ENCODE assay signal across 14 cellular contexts in the genomic region with DNA sequence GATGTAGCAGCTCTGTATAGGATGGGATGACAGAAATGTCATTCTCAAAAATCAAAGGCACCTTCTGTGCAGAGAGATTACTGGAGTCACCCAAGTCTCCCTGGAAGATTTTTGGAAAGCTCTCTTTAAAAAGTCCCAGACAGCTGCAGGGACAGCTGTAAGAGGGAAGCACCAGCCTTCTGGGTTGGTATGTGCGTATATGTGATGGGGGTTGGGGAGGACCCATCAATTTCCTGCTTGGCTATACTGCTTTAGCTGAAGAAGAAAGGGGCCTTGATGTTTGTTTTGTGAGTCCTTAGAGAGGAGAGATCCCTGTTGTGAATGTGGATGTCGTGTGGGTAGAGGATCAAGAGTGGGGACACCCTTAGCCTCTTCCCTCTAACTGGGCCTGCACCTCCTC. TPM values are rescaled to one million over a fixed set of nuclear protein-coding genes. Genes with fewer than 3 reads are reported as not detected.
A peak's percentile ranks its signal among the peaks of the same experiment; 100 is the strongest.
DNase-seq lines count a peak whose midpoint lies in the region; ATAC-seq and TF ChIP-seq lines count a peak whose summit lies in the region.
"Had no signal": no experiment of that assay in that cellular context is flagged by ENCODE, and none has a peak within 500 bp of the region (broad histone marks: within the 10 kb centered on the region; RNA-seq: fewer than 3 reads in every experiment).

No MANE protein-coding gene starts in this region.

- peak overlapping the region; percentile 43 for H3K27ac ChIP-seq in muscle layer of duodenum (ENCODE audit: low read length)
- no peak overlapping the region for H3K27ac ChIP-seq in PC-9

- H3K4me3 Mint-ChIP-seq in activated CD8-positive, alpha-beta T cell treated with anti-CD3 and anti-CD28 coated beads, Interleukin-2, amount 10 ng/mL, durations not matched to agents 7 days and 5 days = peak overlapping the region; percentile 2
- H3K4me3 Mint-ChIP-seq in stimulated activated naive CD8-positive, alpha-beta T cell treated with anti-CD3 and anti-CD28 coated beads, Interleukin-15, amount 100 ng/mL, for 72 hours = peak overlapping the region; percentile 22 to 31

- no peaks in the 10 kb centered on the region for H4K20me1 ChIP-seq in PC-9 (ENCODE audit: insufficient read depth)

- ATAC-seq in activated CD8-positive, alpha-beta T cell treated with anti-CD3 and anti-CD28 coated beads, Interleukin-2, amount 10 ng/mL, durations not matched to agents 7 days and 5 days = no peak
- ATAC-seq in stimulated activated naive CD8-positive, alpha-beta T cell treated with anti-CD3 and anti-CD28 coated beads, Interleukin-15, amount 100 ng/mL, for 72 hours = no peak
- ATAC-seq in GM21825 (IDR thresholded peaks at IDR 0.05; ENCODE audit: unreplicated experiment) = no peak
- ATAC-seq: left lobe of liver had no signal

- H3K27me3 ChIP-seq in muscle layer of duodenum (ENCODE audit: low read depth, low read length) = no peaks in the 10 kb centered on the region
- H3K27me3 ChIP-seq in PC-9 (ENCODE audit: insufficient read depth, low read depth) = no peaks in the 10 kb centered on the region

- peaks cover 51% of the 10 kb centered on the region for H3K4me1 Mint-ChIP-seq in activated CD8-positive, alpha-beta T cell treated with anti-CD3 and anti-CD28 coated beads, Interleukin-2, amount 10 ng/mL, durations not matched to agents 7 days and 5 days (ENCODE audit: low read depth)
- H3K4me1 Mint-ChIP-seq in stimulated activated naive CD8-positive, alpha-beta T cell treated with anti-CD3 and anti-CD28 coated beads, Interleukin-15, amount 100 ng/mL, for 72 hours = peaks cover 39% of the 10 kb centered on the region

- H3K9me2 ChIP-seq in PC-9 (ENCODE audit: insufficient read depth) = no peaks in the 10 kb centered on the region; the same call in 1 of the 2 replicates

- no peak overlapping the region for H2AFZ ChIP-seq in PC-9

- no peak for TF ChIP-seq CTCF in PC-9 (conservative IDR thresholded peaks at IDR 0.05)

- H3K9me3 ChIP-seq in muscle layer of duodenum (ENCODE audit: control insufficient read depth in 1 of 2, low read length in 2 of 2) (no peaks in the 10 kb centered on the region), PC-9 (ENCODE audit: insufficient read depth, low read depth) (no peaks in the 10 kb centered on the region)

- H3K36me3 Mint-ChIP-seq in activated CD8-positive, alpha-beta T cell treated with anti-CD3 and anti-CD28 coated beads, Interleukin-2, amount 10 ng/mL, durations not matched to agents 7 days and 5 days (ENCODE audit: low read depth) = no peaks in the 10 kb centered on the region

- H3K9me3 Mint-ChIP-seq in activated CD8-positive, alpha-beta T cell treated with anti-CD3 and anti-CD28 coated beads, Interleukin-2, amount 10 ng/mL, durations not matched to agents 7 days and 5 days (ENCODE audit: insufficient read depth) = no peaks in the 10 kb centered on the region
- no peaks in the 10 kb centered on the region for H3K9me3 Mint-ChIP-seq in stimulated activated naive CD8-positive, alpha-beta T cell treated with anti-CD3 and anti-CD28 coated beads, Interleukin-15, amount 100 ng/mL, for 72 hours

- H3K36me3 ChIP-seq in muscle layer of duodenum (ENCODE audit: control insufficient read depth in 1 of 2, insufficient read depth in 2 of 2, low read length in 2 of 2) (no peaks in the 10 kb centered on the region), PC-9 (ENCODE audit: low read depth) (no peaks in the 10 kb centered on the region)

- peak overlapping the region; percentile 82 for H3K27ac Mint-ChIP-seq in activated CD8-positive, alpha-beta T cell treated with anti-CD3 and anti-CD28 coated beads, Interleukin-2, amount 10 ng/mL, durations not matched to agents 7 days and 5 days
- peak overlapping the region; percentile 45 to 90 for H3K27ac Mint-ChIP-seq in stimulated activated naive CD8-positive, alpha-beta T cell treated with anti-CD3 and anti-CD28 coated beads, Interleukin-15, amount 100 ng/mL, for 72 hours

- DNase-seq in stimulated activated naive CD4-positive, alpha-beta T cell (lab: John Stamatoyannopoulos, UW) = peak in 5 of 6 experiments; percentile 5 to 49 (median 37)
- DNase-seq in stimulated activated naive CD4-positive, alpha-beta T cell treated with Interleukin-2 at 50 U/mL for 16 hours (lab: John Stamatoyannopoulos, UW) = no peak
- DNase-seq in activated CD8-positive, alpha-beta T cell treated with anti-CD3 and anti-CD28 coated beads, Interleukin-2, amount 10 ng/mL, durations not matched to agents 7 days and 5 days = no peak
- DNase-seq in stimulated activated naive CD8-positive, alpha-beta T cell treated with anti-CD3 and anti-CD28 coated beads, Interleukin-15, amount 100 ng/mL, for 72 hours = no peak
- DNase-seq in PC-9 = no peak
- no peak for DNase-seq in LoVo (ENCODE audit: low spot score)
- DNase-seq: activated effector memory CD4-positive, alpha-beta T cell treated with Interleukin-2 at 50 U/mL for 16 hours; effector CD4-positive, alpha-beta T cell; NCI-H2081; NCI-H774; stimulated activated CD4-positive, alpha-beta T cell treated with anti-CD3 and anti-CD28 coated beads, Interleukin-4, amount 100 ng/mL, for 24 hours had no signal

- peaks cover 18% of the 10 kb centered on the region for H3F3A ChIP-seq in PC-9 (ENCODE audit: insufficient read depth, low read depth)

- H3K4me2 ChIP-seq in PC-9 = no peak overlapping the region

- H3K4me3 ChIP-seq in muscle layer of duodenum (ENCODE audit: low read depth in 1 of 2, low read length in 2 of 2) (no peak overlapping the region), PC-9 (no peak overlapping the region)

- H3K4me1 ChIP-seq in muscle layer of duodenum (ENCODE audit: control insufficient read depth in 1 of 2, insufficient read depth in 2 of 2, low read length in 2 of 2) (peaks cover 0 to 6% of the 10 kb centered on the region in 2 donors), PC-9 (replicated peaks; ENCODE audit: insufficient read depth) (peaks cover 16% of the 10 kb centered on the region)

- CTCF ChIA-PET in activated CD8-positive, alpha-beta T cell treated with anti-CD3 and anti-CD28 coated beads, Interleukin-2, amount 10 ng/mL, durations not matched to agents 7 days and 5 days (lab: Charles Lee) = interaction anchor here (0.8 to 13.3 kb wide), 6 partner anchors 13 to 122 kb away, joined by 3 to 101 read pairs (median 3); partner anchors contain the start of gene ZNF592
- CTCF ChIA-PET in PC-9 (lab: Charles Lee) = no interaction called here

- POLR2A ChIA-PET in activated CD8-positive, alpha-beta T cell treated with anti-CD3 and anti-CD28 coated beads, Interleukin-2, amount 10 ng/mL, durations not matched to agents 7 days and 5 days (lab: Charles Lee) = interaction anchor here (0.7 to 4.1 kb wide), 4 partner anchors 8 to 28 kb away, joined by 3 to 36 read pairs (median 6); no protein-coding TSS in a partner anchor
- POLR2A ChIA-PET in PC-9 (lab: Charles Lee; ENCODE audit: unreplicated experiment) = interaction anchor here (0.6 kb wide), 1 partner anchor 11 kb away, joined by 25 read pairs; no protein-coding TSS in a partner anchor

- no TSS peak for BruUV-seq in PC-9 (replicated peaks; lab: Mats Ljungman, UMichigan)

- peaks cover 10% of the 10 kb centered on the region; the same call in 1 of the 2 replicates for H3K79me2 ChIP-seq in PC-9 (ENCODE audit: low read depth)

- intact Hi-C loops in PC-9 (cut with micrococcal nuclease; ENCODE audit: unreplicated experiment) = no loop called here

- no peaks in the 10 kb centered on the region for H3K27me3 Mint-ChIP-seq in activated CD8-positive, alpha-beta T cell treated with anti-CD3 and anti-CD28 coated beads, Interleukin-2, amount 10 ng/mL, durations not matched to agents 7 days and 5 days (ENCODE audit: low read depth)
- H3K27me3 Mint-ChIP-seq in stimulated activated naive CD8-positive, alpha-beta T cell treated with anti-CD3 and anti-CD28 coated beads, Interleukin-15, amount 100 ng/mL, for 72 hours = no peaks in the 10 kb centered on the region

RNA-seq across cellular contexts. Expression of gene SEC11A, which starts 5.4 kb away (rescaled TPM):
- total RNA-seq in activated CD8-positive, alpha-beta T cell treated with anti-CD3 and anti-CD28 coated beads, Interleukin-2, amount 10 ng/mL, durations not matched to agents 7 days and 5 days = 100 to 1,000 TPM; 117 to 119 TPM
- total RNA-seq in PC-9 (2021) = 146 and 174 TPM in 2 replicates

RNA-seq across cellular contexts. Expression of gene ZNF592, which starts 27.0 kb away (rescaled TPM):
- total RNA-seq in activated CD8-positive, alpha-beta T cell treated with anti-CD3 and anti-CD28 coated beads, Interleukin-2, amount 10 ng/mL, durations not matched to agents 7 days and 5 days = 10 to 100 TPM; 36.5 to 36.6 TPM
- 20.8 and 27.5 TPM in 2 replicates for total RNA-seq in PC-9 (2021)

Comparison
In these comparisons a context has a peak if more than half of its experiments do, and no peak if none do; other contexts are left out.
1. DNase-seq: peak in stimulated activated naive CD4-positive, alpha-beta T cell (5 of 6); none in stimulated activated naive CD4-positive, alpha-beta T cell treated with Interleukin-2 at 50 U/mL for 16 hours (single experiment), activated CD8-positive, alpha-beta T cell treated with anti-CD3 and anti-CD28 coated beads, Interleukin-2, amount 10 ng/mL, durations not matched to agents 7 days and 5 days (single experiment), stimulated activated naive CD8-positive, alpha-beta T cell treated with anti-CD3 and anti-CD28 coated beads, Interleukin-15, amount 100 ng/mL, for 72 hours (0 of 2), PC-9 (0 of 2) and LoVo (single experiment).